In genomic region chr12:50084409-50084774, GRCh38 we compare ENCODE assay signal across 6 cellular contexts. TPM values are rescaled to one million over a fixed set of nuclear protein-coding genes. Genes with fewer than 3 reads are reported as not detected.
A peak's percentile ranks its signal among the peaks of the same experiment; 100 is the strongest.
DNase-seq lines count a peak whose midpoint lies in the region; ATAC-seq and TF ChIP-seq lines count a peak whose summit lies in the region.
"Not testable (repeated sequence)": the region's sequence is repeated elsewhere in the genome, so short reads cannot be mapped to it uniquely, and the experiment has no call there.

No MANE protein-coding gene starts in this region.

- H3K4me1 ChIP-seq in body of pancreas (peaks cover 23% of the 10 kb centered on the region), thoracic aorta (ENCODE audit: control insufficient read depth in 1 of 2, low read depth in 2 of 2) (peaks cover 3 to 32% of the 10 kb centered on the region in 2 donors)
- not testable (repeated sequence) for H3K4me1 ChIP-seq in cardiac muscle cell (ENCODE audit: low read depth)

- not testable (repeated sequence) for H3K27me3 ChIP-seq in body of pancreas; cardiac muscle cell; thoracic aorta (replicated peaks; ENCODE audit: insufficient read depth)

- not testable (repeated sequence) for H3K9me3 ChIP-seq in SK-N-MC (ENCODE audit: low read depth, low read length); body of pancreas; cardiac muscle cell (ENCODE audit: low read depth); thoracic aorta

- TF ChIP-seq CTCF in body of pancreas (IDR thresholded peaks at IDR 0.05); cardiac muscle cell (IDR thresholded peaks at IDR 0.05; ENCODE audit: low read depth, low read length); thoracic aorta (IDR thresholded peaks at IDR 0.05): not testable (repeated sequence)

- H3K4me3 Mint-ChIP-seq in natural killer cell treated with Interleukin-12 subunit alpha and Interleukin-12 subunit beta and Interleukin-15 and Interleukin-18, amount 100 ng/mL, for 72 hours: peak overlapping the region; percentile 95

- DNase-seq in GM03348 (ENCODE audit: low spot score): peak; percentile 33
- not testable (repeated sequence) for DNase-seq in SK-N-MC (ENCODE audit: low read depth, low spot score); body of pancreas; cardiac muscle cell (ENCODE audit: low read depth in 1 of 2, low spot score in 1 of 2); natural killer cell treated with Interleukin-12 subunit alpha and Interleukin-12 subunit beta and Interleukin-15 and Interleukin-18, amount 100 ng/mL, for 72 hours (ENCODE audit: low spot score); thoracic aorta (ENCODE audit: low spot score)

- H3K27ac Mint-ChIP-seq in natural killer cell treated with Interleukin-12 subunit alpha and Interleukin-12 subunit beta and Interleukin-15 and Interleukin-18, amount 100 ng/mL, for 72 hours: peak overlapping the region; percentile 93 to 95

- TF ChIP-seq POLR2A in body of pancreas (IDR thresholded peaks at IDR 0.05): not testable (repeated sequence)

- peaks cover 32% of the 10 kb centered on the region for H3K36me3 ChIP-seq in SK-N-MC (ENCODE audit: insufficient read depth, low read length)
- not testable (repeated sequence) for H3K36me3 ChIP-seq in body of pancreas (replicated peaks in 1 of 2; ENCODE audit: insufficient read depth in 1 of 2, low read depth in 2 of 2)
- peaks cover 14% of the 10 kb centered on the region for H3K36me3 ChIP-seq in cardiac muscle cell
- H3K36me3 ChIP-seq in thoracic aorta: peaks cover 14% of the 10 kb centered on the region

- H3K4me3 ChIP-seq in SK-N-MC (peak overlapping the region; percentile 88), body of pancreas (peak overlapping the region; percentile 87 to 93), cardiac muscle cell (peak overlapping the region; percentile 93), thoracic aorta (peak overlapping the region; percentile 75)

- WGBS in body of pancreas, 2 donors: 29 to 38% methylated on average over 6 to 7 of the region's 7 CpGs

- peaks cover 29 to 37% of the 10 kb centered on the region in 2 donors for H3K4me1 Mint-ChIP-seq in natural killer cell treated with Interleukin-12 subunit alpha and Interleukin-12 subunit beta and Interleukin-15 and Interleukin-18, amount 100 ng/mL, for 72 hours (ENCODE audit: low read depth in 2 of 2)

- H3K27ac ChIP-seq in SK-N-MC (peak overlapping the region; percentile 96), body of pancreas (peak overlapping the region; percentile 86 to 96 (median 88)), cardiac muscle cell (peak overlapping the region; percentile 96), thoracic aorta (peak overlapping the region; percentile 91 to 95)

- peak overlapping the region; percentile 88 for H3K9ac ChIP-seq in SK-N-MC (ENCODE audit: insufficient read length)

- intact Hi-C loops in body of pancreas (cut with DNase I): not testable (repeated sequence)

- not testable (repeated sequence) for H3K27me3 Mint-ChIP-seq in natural killer cell treated with Interleukin-12 subunit alpha and Interleukin-12 subunit beta and Interleukin-15 and Interleukin-18, amount 100 ng/mL, for 72 hours

- not testable (repeated sequence) for ATAC-seq in body of pancreas; natural killer cell treated with Interleukin-12 subunit alpha and Interleukin-12 subunit beta and Interleukin-15 and Interleukin-18, amount 100 ng/mL, for 72 hours; thoracic aorta (ENCODE audit: insufficient number of reproducible peaks, low FRiP score, low read depth)

- not testable (repeated sequence) for H3K9me3 Mint-ChIP-seq in natural killer cell treated with Interleukin-12 subunit alpha and Interleukin-12 subunit beta and Interleukin-15 and Interleukin-18, amount 100 ng/mL, for 72 hours

- not testable (repeated sequence) for H3K36me3 Mint-ChIP-seq in natural killer cell treated with Interleukin-12 subunit alpha and Interleukin-12 subunit beta and Interleukin-15 and Interleukin-18, amount 100 ng/mL, for 72 hours

RNA-seq across cellular contexts. Expression of gene SMARCD1, which starts 0.8 kb away (rescaled TPM):
- total RNA-seq in body of pancreas (10 to 100 TPM; 34.2 to 52.7 TPM), cardiac muscle cell (97.8 and 108 TPM in 2 replicates), thoracic aorta (10 to 100 TPM; 53.6 to 60.0 TPM)
- polyA plus RNA-seq in cardiac muscle cell: 40.7 and 45.1 TPM in 2 replicates
- total RNA-seq in natural killer cell treated with Interleukin-12 subunit alpha and Interleukin-12 subunit beta and Interleukin-15 and Interleukin-18, amount 100 ng/mL, for 72 hours: 100 to 1,000 TPM in 1 of 2 donors, 10 to 100 TPM in 1; 69.5 to 112 TPM

RNA-seq across cellular contexts. Expression of gene GPD1, which starts 19.4 kb away (rescaled TPM):
- total RNA-seq in body of pancreas: 100 to 1,000 TPM in 1 of 2 donors, 1 to 10 TPM in 1; 7.0 to 232 TPM
- total RNA-seq in cardiac muscle cell: 1.7 and 3.4 TPM in 2 replicates
- 2.5 and 4.3 TPM in 2 replicates for polyA plus RNA-seq in cardiac muscle cell
- total RNA-seq in natural killer cell treated with Interleukin-12 subunit alpha and Interleukin-12 subunit beta and Interleukin-15 and Interleukin-18, amount 100 ng/mL, for 72 hours: under 1 TPM; 0.36 TPM
- 1 to 10 TPM; 4.2 to 5.0 TPM for total RNA-seq in thoracic aorta

RNA-seq across cellular contexts. Expression of gene ASIC1, which starts 27.0 kb away (rescaled TPM):
- total RNA-seq in body of pancreas (under 1 TPM; 0.52 to 0.99 TPM), cardiac muscle cell (5.0 and 7.0 TPM in 2 replicates), thoracic aorta (not detected)
- polyA plus RNA-seq in cardiac muscle cell: 4.6 and 6.9 TPM in 2 replicates
- total RNA-seq in natural killer cell treated with Interleukin-12 subunit alpha and Interleukin-12 subunit beta and Interleukin-15 and Interleukin-18, amount 100 ng/mL, for 72 hours: under 1 TPM in 1 of 2 donors, not detected in 1; 0.17 TPM

RNA-seq across cellular contexts. Expression of gene COX14, which starts 27.6 kb away (rescaled TPM):
- 10 to 100 TPM; 14.5 to 47.8 TPM for total RNA-seq in body of pancreas
- 43.9 and 105 TPM in 2 replicates for total RNA-seq in cardiac muscle cell
- polyA plus RNA-seq in cardiac muscle cell: 234 and 265 TPM in 2 replicates
- total RNA-seq in natural killer cell treated with Interleukin-12 subunit alpha and Interleukin-12 subunit beta and Interleukin-15 and Interleukin-18, amount 100 ng/mL, for 72 hours: 10 to 100 TPM; 39.9 to 51.2 TPM
- total RNA-seq in thoracic aorta: 10 to 100 TPM; 50.8 to 57.2 TPM

RNA-seq across cellular contexts. Expression of gene RACGAP1, which starts 59.1 kb away (rescaled TPM):
- total RNA-seq in body of pancreas (1 to 10 TPM; 3.9 to 4.6 TPM), cardiac muscle cell (10.4 and 63.9 TPM in 2 replicates), thoracic aorta (1 to 10 TPM; 3.0 to 4.8 TPM)
- polyA plus RNA-seq in cardiac muscle cell: 13.4 and 57.3 TPM in 2 replicates
- total RNA-seq in natural killer cell treated with Interleukin-12 subunit alpha and Interleukin-12 subunit beta and Interleukin-15 and Interleukin-18, amount 100 ng/mL, for 72 hours: 100 to 1,000 TPM in 1 of 2 donors, 10 to 100 TPM in 1; 72.2 to 107 TPM
